ENCODE assay signal across 22 cellular contexts in the genomic region with DNA sequence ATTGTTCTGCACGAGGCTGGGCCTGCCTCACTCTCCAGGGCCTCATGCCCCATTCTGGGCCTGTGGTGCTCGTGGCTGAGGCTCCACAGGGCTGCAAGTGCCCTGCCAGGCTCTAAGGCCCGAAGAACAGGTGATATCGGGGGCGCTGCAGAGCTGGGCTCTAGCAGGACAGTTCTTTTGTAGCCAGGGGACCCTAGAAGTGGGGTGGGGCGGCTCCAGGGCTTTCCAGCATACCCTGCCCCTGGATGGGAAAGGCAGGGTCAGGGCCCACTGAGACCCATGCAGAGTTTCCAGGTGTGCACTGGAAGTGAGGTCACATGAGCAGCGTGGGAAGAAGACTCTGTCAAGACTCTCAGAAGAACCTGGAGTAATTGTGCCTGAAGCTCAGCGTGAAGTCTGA. TPM values are rescaled to one million over a fixed set of nuclear protein-coding genes. Genes with fewer than 3 reads are reported as not detected.
DNase-seq lines count a peak whose midpoint lies in the region; ATAC-seq and TF ChIP-seq lines count a peak whose summit lies in the region.
"Had no signal": no experiment of that assay in that cellular context is flagged by ENCODE, and none has a peak within 500 bp of the region (broad histone marks: within the 10 kb centered on the region; RNA-seq: fewer than 3 reads in every experiment).

No MANE protein-coding gene starts in this region.

- DNase-seq in cardiac muscle cell (ENCODE audit: low read depth in 1 of 2, low spot score in 1 of 2) (no peak), Right ventricle myocardium superior (no peak), islet precursor cell (peak; percentile 58), stomach (no peak), NCI-H774 (lab: John Stamatoyannopoulos, UW) (no peak)
- DNase-seq: activated CD4-positive, alpha-beta T cell treated with anti-CD3 and anti-CD28 coated beads for 1 hour; activated naive CD4-positive, alpha-beta T cell treated with anti-CD3 and anti-CD28 coated beads, Interleukin-2, amount 50 U/mL, for 16 hours; C1 segment of cervical spinal cord; dermis blood vessel endothelial cell; gastrocnemius medialis; H9; hippocampal formation; mesenchymal stem cell; MM.1S; NCI-H1417; NCI-H82; RPMI8226; SK-N-SH; T-helper 17 cell had no signal

- ATAC-seq in Right ventricle myocardium superior (ENCODE audit: poor library complexity) (no peak), HG03442 (IDR thresholded peaks at IDR 0.05; ENCODE audit: unreplicated experiment) (no peak)
- ATAC-seq: gastrocnemius medialis, K562, T-helper 17 cell had no signal

- peaks cover 14% of the 10 kb centered on the region for H3K4me1 ChIP-seq in cardiac muscle cell (ENCODE audit: low read depth)
- H3K4me1 ChIP-seq in stomach = peaks cover 28 to 63% (median 46%) of the 10 kb centered on the region in 4 donors

- peak overlapping the region; percentile 36 for H3K27ac ChIP-seq in cardiac muscle cell
- H3K27ac ChIP-seq in KOPT-K1 (ENCODE audit: low read depth, low read length, poor library complexity, severe bottlenecking) = peak overlapping the region; percentile 84
- peak overlapping the region in 3 of 5 donors; percentile 53 to 73 (median 59) for H3K27ac ChIP-seq in stomach
- H3K27ac ChIP-seq: gastrocnemius medialis had no signal

- H3K27me3 ChIP-seq in cardiac muscle cell (no peaks in the 10 kb centered on the region), stomach (no peaks in the 10 kb centered on the region)
- H3K27me3 ChIP-seq: gastrocnemius medialis had no signal

- WGBS in stomach, 5 donors = 68 to 78% (median 72%) methylated on average over 8 of the region's 8 CpGs

- H3K36me3 ChIP-seq in cardiac muscle cell = peaks cover 19% of the 10 kb centered on the region
- peaks cover 71% of the 10 kb centered on the region for H3K36me3 ChIP-seq in KOPT-K1 (ENCODE audit: insufficient read depth, low read length)
- H3K36me3 ChIP-seq in stomach = peaks cover 44 to 70% (median 65%) of the 10 kb centered on the region in 4 donors

- TF ChIP-seq POLR2A in stomach (IDR thresholded peaks at IDR 0.05) = no peak

- intact Hi-C loops in Right ventricle myocardium superior (cut with DNase I) = no loop called here
- intact Hi-C loops in stomach (cut with DNase I; ENCODE audit: low total_unique reads) = loop anchor here (10.0 kb wide), 1 partner anchor 114 kb away; the partner anchor contains the start of gene RSAD1

- no peak for TF ChIP-seq EP300 in stomach (IDR thresholded peaks at IDR 0.05)

- no peak overlapping the region for H3K4me3 ChIP-seq in cardiac muscle cell
- H3K4me3 ChIP-seq in stomach = no peak overlapping the region
- H3K4me3 ChIP-seq: gastrocnemius medialis, K562 had no signal

- H3K9me3 ChIP-seq in cardiac muscle cell (ENCODE audit: low read depth) = no peaks in the 10 kb centered on the region
- H3K9me3 ChIP-seq in KOPT-K1 (ENCODE audit: insufficient read depth, low read length, poor library complexity, severe bottlenecking) = no peaks in the 10 kb centered on the region
- H3K9me3 ChIP-seq in stomach = no peaks in the 10 kb centered on the region
- H3K9me3 ChIP-seq: gastrocnemius medialis, SK-N-SH had no signal

- TF ChIP-seq CTCF in cardiac muscle cell (IDR thresholded peaks at IDR 0.05; ENCODE audit: low read depth, low read length) = no peak
- no peak for TF ChIP-seq CTCF in stomach (IDR thresholded peaks at IDR 0.05)

RNA-seq across cellular contexts. Expression of gene MRPL27, which starts 12.3 kb away (rescaled TPM):
- total RNA-seq in cardiac muscle cell = 62.4 and 107 TPM in 2 replicates
- 142 and 158 TPM in 2 replicates for polyA plus RNA-seq in cardiac muscle cell
- total RNA-seq in Right ventricle myocardium superior = 78.6 TPM
- 10 to 100 TPM; 25.0 to 67.7 (median 44.4) TPM for total RNA-seq in stomach
- 100 to 1,000 TPM; 175 to 258 (median 219) TPM for polyA plus RNA-seq in stomach

RNA-seq across cellular contexts. Expression of gene EME1, which starts 12.3 kb away (rescaled TPM):
- 7.9 and 13.4 TPM in 2 replicates for total RNA-seq in cardiac muscle cell
- 5.2 and 30.7 TPM in 2 replicates for polyA plus RNA-seq in cardiac muscle cell
- not detected for total RNA-seq in Right ventricle myocardium superior
- 10 to 100 TPM in 1 of 5 donors, 1 to 10 TPM in 2, under 1 TPM in 1, not detected in 1; 0.87 to 15.8 (median 3.7) TPM for total RNA-seq in stomach
- 1 to 10 TPM in 2 of 3 donors, not detected in 1; 1.2 to 2.0 TPM for polyA plus RNA-seq in stomach

RNA-seq across cellular contexts. Expression of gene XYLT2, which starts 14.8 kb away (rescaled TPM):
- total RNA-seq in cardiac muscle cell = 62.2 and 80.0 TPM in 2 replicates
- 48.8 and 60.9 TPM in 2 replicates for polyA plus RNA-seq in cardiac muscle cell
- total RNA-seq in Right ventricle myocardium superior = 13.0 TPM
- 100 to 1,000 TPM in 3 of 5 donors, 10 to 100 TPM in 2; 52.7 to 166 (median 121) TPM for total RNA-seq in stomach
- polyA plus RNA-seq in stomach = 100 to 1,000 TPM in 1 of 3 donors, 10 to 100 TPM in 2; 57.4 to 134 (median 72.5) TPM

RNA-seq across cellular contexts. Expression of gene LRRC59, which starts 36.6 kb away (rescaled TPM):
- total RNA-seq in cardiac muscle cell = 60.3 and 66.7 TPM in 2 replicates
- polyA plus RNA-seq in cardiac muscle cell = 47.0 and 58.9 TPM in 2 replicates
- 20.3 TPM for total RNA-seq in Right ventricle myocardium superior
- total RNA-seq in stomach = 100 to 1,000 TPM in 2 of 5 donors, 10 to 100 TPM in 3; 40.8 to 117 (median 77.1) TPM
- polyA plus RNA-seq in stomach = 10 to 100 TPM; 32.2 to 76.7 (median 75.3) TPM
